8 cellular contexts compared by ENCODE assay signal in the genomic region with DNA sequence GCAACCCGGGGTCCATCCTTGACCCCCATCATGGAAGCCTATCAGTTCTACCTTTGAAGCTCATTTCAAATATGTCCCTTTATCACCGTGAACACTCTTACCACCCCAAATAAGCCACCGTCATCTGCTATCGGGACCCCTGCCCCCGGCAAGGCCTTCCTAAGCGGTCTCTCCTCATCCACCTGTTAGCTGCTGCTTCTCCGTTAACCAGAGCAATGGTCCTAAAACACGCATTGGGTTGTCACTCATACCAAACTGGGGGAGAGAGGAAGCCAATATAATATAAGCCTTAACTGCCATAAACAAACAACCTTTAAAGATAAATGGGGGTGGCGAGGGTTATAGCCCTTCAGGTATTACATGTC. TPM values are rescaled to one million over a fixed set of nuclear protein-coding genes. Genes with fewer than 3 reads are reported as not detected.
DNase-seq lines count a peak whose midpoint lies in the region; ATAC-seq and TF ChIP-seq lines count a peak whose summit lies in the region.

No MANE protein-coding gene starts in this region.

- DNase-seq in NOMO-1 treated with dmso at 0.1 percent for 144 hours (lab: John Stamatoyannopoulos, UW; ENCODE audit: unreplicated experiment), result peak; percentile 1
- no peak for DNase-seq in NOMO-1 treated with DMSO at 0.1 percent for 48 hours (lab: John Stamatoyannopoulos, UW; ENCODE audit: unreplicated experiment)
- no peak for DNase-seq in adipocyte (ENCODE audit: low read depth)
- DNase-seq in left lung, result peak in 1 of 2 donors; percentile 44
- DNase-seq in tibial nerve (ENCODE audit: low spot score in 2 of 2), result no peak
- no peak for DNase-seq in GM19240 (ENCODE audit: insufficient read length, low spot score)

- H3K27ac ChIP-seq in left lung (peak overlapping the region; percentile 80 to 90), tibial nerve (peak overlapping the region; percentile 84 to 95 (median 88))

- H3K4me1 ChIP-seq in adipocyte (ENCODE audit: control insufficient read depth, insufficient read depth, low read length), result peaks cover 22% of the 10 kb centered on the region
- H3K4me1 ChIP-seq in left lung, result peaks cover 0 to 52% of the 10 kb centered on the region in 2 donors
- peaks cover 0 to 51% (median 15%) of the 10 kb centered on the region in 4 donors for H3K4me1 ChIP-seq in tibial nerve

- H3K36me3 ChIP-seq in adipocyte (ENCODE audit: control insufficient read depth, insufficient read depth, low read length, severe bottlenecking) (peaks cover 11% of the 10 kb centered on the region), left lung (peaks cover 0 to 7% of the 10 kb centered on the region in 2 donors), tibial nerve (peaks cover 0 to 18% (median 0%) of the 10 kb centered on the region in 3 donors)

- ATAC-seq in left lung, result no peak
- no peak for ATAC-seq in GM18858 (IDR thresholded peaks at IDR 0.05; ENCODE audit: unreplicated experiment)
- ATAC-seq in GM21381 (IDR thresholded peaks at IDR 0.05; ENCODE audit: unreplicated experiment), result no peak

- no peak for TF ChIP-seq POLR2A in tibial nerve (IDR thresholded peaks at IDR 0.05)

- WGBS in tibial nerve, 2 donors, result 6 to 8% methylated on average over 9 of the region's 9 CpGs

- no peak for TF ChIP-seq EP300 in tibial nerve (IDR thresholded peaks at IDR 0.05)

- H3K9me3 ChIP-seq in adipocyte (ENCODE audit: control insufficient read depth, low read length), result no peaks in the 10 kb centered on the region
- no peaks in the 10 kb centered on the region for H3K9me3 ChIP-seq in left lung
- H3K9me3 ChIP-seq in tibial nerve, result no peaks in the 10 kb centered on the region

- peak overlapping the region; percentile 97 for H3K4me3 ChIP-seq in adipocyte (ENCODE audit: low read length)
- peak overlapping the region; percentile 67 to 93 for H3K4me3 ChIP-seq in left lung
- peak overlapping the region; percentile 71 to 83 (median 82) for H3K4me3 ChIP-seq in tibial nerve

- TF ChIP-seq CTCF in left lung (IDR thresholded peaks at IDR 0.05) (no peak), tibial nerve (IDR thresholded peaks at IDR 0.05) (no peak)

- H3K9ac ChIP-seq in adipocyte (ENCODE audit: low read length), result peak overlapping the region; percentile 99

- H3K27me3 ChIP-seq in adipocyte (replicated peaks; ENCODE audit: control insufficient read depth, insufficient read depth, low read length) (no peaks in the 10 kb centered on the region), left lung (no peaks in the 10 kb centered on the region), tibial nerve (no peaks in the 10 kb centered on the region)

- intact Hi-C loops in left lung (cut with DNase I), result no loop called here

RNA-seq across cellular contexts. Expression of gene ASNSD1, which starts 0.7 kb away (rescaled TPM):
- total RNA-seq in left lung, result 10 to 100 TPM; 34.1 to 37.0 TPM
- total RNA-seq in tibial nerve, result 10 to 100 TPM; 42.6 to 66.6 (median 53.4) TPM

RNA-seq across cellular contexts. Expression of gene ANKAR, which starts 12.5 kb away (rescaled TPM):
- 1 to 10 TPM; 6.9 to 7.2 TPM for total RNA-seq in left lung
- 10 to 100 TPM; 14.9 to 38.8 (median 27.8) TPM for total RNA-seq in tibial nerve
